In genomic region chr13:23805015-23805583, GRCh38 we compare ENCODE assay signal across 21 cellular contexts.
"Had no signal": no experiment of that assay in that cellular context is flagged by ENCODE, and none has a peak within 500 bp of the region (broad histone marks: within the 10 kb centered on the region; RNA-seq: fewer than 3 reads in every experiment).

No MANE protein-coding gene starts in this region.

- H3K27me3 Mint-ChIP-seq: memory B cell; natural killer cell treated with Interleukin-12 subunit alpha and Interleukin-12 subunit beta and Interleukin-15 and Interleukin-18, amount 100 ng/mL, for 72 hours; progenitor cell of endocrine pancreas; stimulated activated naive CD8-positive, alpha-beta T cell treated with anti-CD3 and anti-CD28 coated beads, Interleukin-15, amount 100 ng/mL, for 72 hours had no signal

- H3K36me3 ChIP-seq: neural progenitor cell, right lobe of liver, upper lobe of right lung, uterus had no signal

- H3K4me3 Mint-ChIP-seq: memory B cell; natural killer cell treated with Interleukin-12 subunit alpha and Interleukin-12 subunit beta and Interleukin-15 and Interleukin-18, amount 100 ng/mL, for 72 hours; neural progenitor cell; stimulated activated naive B cell treated with anti-CD40 and anti-IgM and Interleukin-4, amounts not matched to agents 10 μg/mL and 1 μg/mL and 100 μg/mL, for 72 hours; stimulated activated naive CD8-positive, alpha-beta T cell treated with anti-CD3 and anti-CD28 coated beads, Interleukin-15, amount 100 ng/mL, for 72 hours had no signal

- ATAC-seq: left lobe of liver; natural killer cell treated with Interleukin-12 subunit alpha and Interleukin-12 subunit beta and Interleukin-15 and Interleukin-18, amount 100 ng/mL, for 72 hours; right lobe of liver; stimulated activated naive B cell treated with anti-CD40 and anti-IgM and Interleukin-4, amounts not matched to agents 10 μg/mL and 1 μg/mL and 100 μg/mL, for 72 hours; stimulated activated naive CD8-positive, alpha-beta T cell treated with anti-CD3 and anti-CD28 coated beads, Interleukin-15, amount 100 ng/mL, for 72 hours; upper lobe of right lung had no signal

- H3K27ac Mint-ChIP-seq: memory B cell; natural killer cell treated with Interleukin-12 subunit alpha and Interleukin-12 subunit beta and Interleukin-15 and Interleukin-18, amount 100 ng/mL, for 72 hours; neural progenitor cell; progenitor cell of endocrine pancreas; stimulated activated naive B cell treated with anti-CD40 and anti-IgM and Interleukin-4, amounts not matched to agents 10 μg/mL and 1 μg/mL and 100 μg/mL, for 72 hours; stimulated activated naive CD8-positive, alpha-beta T cell treated with anti-CD3 and anti-CD28 coated beads, Interleukin-15, amount 100 ng/mL, for 72 hours had no signal

- H3K36me3 Mint-ChIP-seq: natural killer cell treated with Interleukin-12 subunit alpha and Interleukin-12 subunit beta and Interleukin-15 and Interleukin-18, amount 100 ng/mL, for 72 hours had no signal

- H3K4me1 Mint-ChIP-seq: neural progenitor cell had no signal

- H3K9me3 Mint-ChIP-seq: memory B cell; natural killer cell treated with Interleukin-12 subunit alpha and Interleukin-12 subunit beta and Interleukin-15 and Interleukin-18, amount 100 ng/mL, for 72 hours; neural progenitor cell; stimulated activated naive B cell treated with anti-CD40 and anti-IgM and Interleukin-4, amounts not matched to agents 10 μg/mL and 1 μg/mL and 100 μg/mL, for 72 hours had no signal

- H3K4me1 ChIP-seq: neural progenitor cell, parathyroid adenoma, right lobe of liver, suprapubic skin, transverse colon, uterus had no signal

- DNase-seq: dorsolateral prefrontal cortex; effector CD4-positive, alpha-beta T cell; right lobe of liver; small intestine; stimulated activated CD4-positive, alpha-beta T cell treated with anti-CD3 and anti-CD28 coated beads, Interleukin-15, amount 100 ng/mL, for 24 hours; stimulated activated CD4-positive, alpha-beta T cell treated with anti-CD3 and anti-CD28 coated beads, Interleukin-2, amount 100 ng/mL, for 48 hours; stimulated activated naive B cell treated with anti-CD40 and anti-IgM and Interleukin-4, amounts not matched to agents 10 μg/mL and 1 μg/mL and 100 μg/mL, for 72 hours; stimulated activated naive CD8-positive, alpha-beta T cell treated with anti-CD3 and anti-CD28 coated beads, Interleukin-15, amount 100 ng/mL, for 72 hours; transverse colon; upper lobe of right lung; uterus had no signal

- FAIRE-seq: frontal cortex, keratinocyte, small intestine had no signal

- H3K9me3 ChIP-seq: right lobe of liver, suprapubic skin, transverse colon, upper lobe of right lung, uterus had no signal

- H3K27ac ChIP-seq: dorsolateral prefrontal cortex, neural progenitor cell, parathyroid adenoma, right lobe of liver, suprapubic skin, transverse colon, upper lobe of right lung, uterus had no signal

- H3K4me3 ChIP-seq: dorsolateral prefrontal cortex, lung, neural progenitor cell, right lobe of liver, suprapubic skin, transverse colon, upper lobe of right lung, uterus had no signal
